ENCODE assay signal across 1 cellular context in genomic region chr20:10653593-10654288, GRCh38.
TF ChIP-seq lines count a peak whose summit lies in the region.

No MANE protein-coding gene starts in this region.

TF ChIP-seq in GM12878, 131 proteins besides CTCF, POLR2A, EP300 and RAD21 (continued from another document):
- TF ChIP-seq NKRF (conservative IDR thresholded peaks at IDR 0.05) (no peak), BCL3 (IDR thresholded peaks at IDR 0.05; ENCODE audit: borderline replicate concordance, insufficient read depth, low read depth, low read length, poor library complexity, severe bottlenecking) (no peak), MEF2B (IDR thresholded peaks at IDR 0.05; ENCODE audit: partially characterized antibody, poor library complexity, severe bottlenecking) (peak; percentile 27), RELA (IDR thresholded peaks at IDR 0.05; ENCODE audit: borderline replicate concordance, partially characterized antibody) (no peak), ATF2 (IDR thresholded peaks at IDR 0.05; ENCODE audit: low read length) (peak; percentile 29; the same call in 1 of the 2 replicates), CBX5 (IDR thresholded peaks at IDR 0.05; ENCODE audit: low read depth) (no peak), CUX1 (IDR thresholded peaks at IDR 0.05; ENCODE audit: insufficient replicate concordance, low read depth, low read length) (no peak), RFX5 (IDR thresholded peaks at IDR 0.05; ENCODE audit: low read depth, low read length) (no peak), IRF3 (IDR thresholded peaks at IDR 0.05) (no peak), BACH1 (IDR thresholded peaks at IDR 0.05; ENCODE audit: borderline replicate concordance) (no peak), IKZF1 (conservative IDR thresholded peaks at IDR 0.05) (no peak; the same call in 1 of the 2 replicates), RBBP5 (conservative IDR thresholded peaks at IDR 0.05) (no peak), PML (IDR thresholded peaks at IDR 0.05; ENCODE audit: low read length) (no peak), SREBF1 (IDR thresholded peaks at IDR 0.05; ENCODE audit: low read length) (no peak), ZBTB4 (CRISPR knock-in tag; IDR thresholded peaks at IDR 0.05) (no peak), IRF5 (IDR thresholded peaks at IDR 0.05; ENCODE audit: borderline replicate concordance) (no peak), SP1 (IDR thresholded peaks at IDR 0.05; ENCODE audit: low read depth, low read length) (no peak), IKZF2 (IDR thresholded peaks at IDR 0.05) (peak; percentile 51 to 58), PBX3 (IDR thresholded peaks at IDR 0.05; ENCODE audit: insufficient replicate concordance, low read depth, low read length) (no peak), E2F8 (IDR thresholded peaks at IDR 0.05; ENCODE audit: low read depth, partially characterized antibody) (no peak), USF1 (IDR thresholded peaks at IDR 0.05; ENCODE audit: borderline replicate concordance, extremely low read length, insufficient read depth, low read depth, low read length) (no peak), ZNF592 (IDR thresholded peaks at IDR 0.05) (no peak), NR2C2 (IDR thresholded peaks at IDR 0.05; ENCODE audit: borderline replicate concordance, control insufficient read depth, insufficient read length, low read depth) (no peak)
